13 cellular contexts compared by ENCODE assay signal in genomic region chr12:96020314-96021003, GRCh38. TPM values are rescaled to one million over a fixed set of nuclear protein-coding genes. Genes with fewer than 3 reads are reported as not detected.
DNase-seq lines count a peak whose midpoint lies in the region; ATAC-seq and TF ChIP-seq lines count a peak whose summit lies in the region.
"Had no signal": no experiment of that assay in that cellular context is flagged by ENCODE, and none has a peak within 500 bp of the region (broad histone marks: within the 10 kb centered on the region; RNA-seq: fewer than 3 reads in every experiment).

No MANE protein-coding gene starts in this region.

- TF ChIP-seq CTCF in OCI-LY7 (conservative IDR thresholded peaks at IDR 0.05; ENCODE audit: low read length), result no peak

- no peaks in the 10 kb centered on the region for H3K9me2 ChIP-seq in OCI-LY7 (ENCODE audit: insufficient read depth, low read length)

- H3K27me3 Mint-ChIP-seq in activated CD4-positive, alpha-beta T cell treated with anti-CD3 and anti-CD28 coated beads, Interleukin-2, amount 10 ng/mL, durations not matched to agents 7 days and 5 days, result no peaks in the 10 kb centered on the region

- H3K36me3 ChIP-seq in OCI-LY7 (ENCODE audit: insufficient read depth, low read length), result peaks cover 81% of the 10 kb centered on the region

- H3K36me3 Mint-ChIP-seq in activated CD4-positive, alpha-beta T cell treated with anti-CD3 and anti-CD28 coated beads, Interleukin-2, amount 10 ng/mL, durations not matched to agents 7 days and 5 days (ENCODE audit: low read depth), result peaks cover 21% of the 10 kb centered on the region

- H3K4me3 Mint-ChIP-seq in activated CD4-positive, alpha-beta T cell treated with anti-CD3 and anti-CD28 coated beads, Interleukin-2, amount 10 ng/mL, durations not matched to agents 7 days and 5 days, result no peak overlapping the region

- POLR2A ChIA-PET in OCI-LY7 (lab: Charles Lee), result interaction anchor here (0.7 to 3.7 kb wide), 14 partner anchors 8 to 195 kb away, joined by 3 to 35 read pairs (median 5); partner anchors contain the start of genes AMDHD1, CCDC38 and LTA4H
- POLR2A ChIA-PET in activated CD4-positive, alpha-beta T cell treated with anti-CD3 and anti-CD28 coated beads, Interleukin-2, amount 10 ng/mL, durations not matched to agents 7 days and 5 days (lab: Charles Lee), result no interaction called here

- H3K4me1 ChIP-seq in OCI-LY7 (ENCODE audit: insufficient read depth, low read length, poor library complexity, severe bottlenecking), result peaks cover 32% of the 10 kb centered on the region
- H3K4me1 ChIP-seq: BE2C, Peyer's patch had no signal

- no peaks in the 10 kb centered on the region; the same call in 1 of the 2 replicates for H3K79me2 ChIP-seq in OCI-LY7 (ENCODE audit: insufficient read depth, low read depth, low read length)

- H3K27ac ChIP-seq in OCI-LY7 (ENCODE audit: low read depth, low read length, poor library complexity, severe bottlenecking), result peak overlapping the region; percentile 93
- H3K27ac ChIP-seq: psoas muscle had no signal

- H3K9me3 ChIP-seq in OCI-LY7 (ENCODE audit: low read length), result no peaks in the 10 kb centered on the region
- H3K9me3 ChIP-seq: BE2C, Peyer's patch, psoas muscle had no signal

- no peaks in the 10 kb centered on the region for H3K9me3 Mint-ChIP-seq in activated CD4-positive, alpha-beta T cell treated with anti-CD3 and anti-CD28 coated beads, Interleukin-2, amount 10 ng/mL, durations not matched to agents 7 days and 5 days

- H2AFZ ChIP-seq in OCI-LY7 (ENCODE audit: low read length), result peak overlapping the region; percentile 73; the same call in 1 of the 2 replicates

- peak; percentile 82 for DNase-seq in OCI-LY7 (ENCODE audit: low spot score)
- no peak for DNase-seq in T-helper 1 cell
- no peak for DNase-seq in activated naive CD4-positive, alpha-beta T cell treated with anti-CD3 and anti-CD28 coated beads, Interleukin-2, amount 50 U/mL, for 16 hours
- no peak for DNase-seq in NCI-H774 (lab: John Stamatoyannopoulos, UW)
- DNase-seq in activated CD4-positive, alpha-beta T cell treated with anti-CD3 and anti-CD28 coated beads, Interleukin-2, amount 10 ng/mL, durations not matched to agents 7 days and 5 days, result no peak
- DNase-seq: activated CD4-positive, alpha-beta T cell treated with anti-CD3 and anti-CD28 coated beads, Interleukin-2, amount 50 U/mL, for 4 hours; BE2C; left colon; psoas muscle had no signal

- intact Hi-C loops in OCI-LY7 (cut with micrococcal nuclease; ENCODE audit: unreplicated experiment), result loop anchor here (2.0 to 5.0 kb wide), 2 partner anchors 14 to 78 kb away; partner anchors contain the start of genes AMDHD1, CCDC38 and LTA4H

- no TSS peak for BruUV-seq in OCI-LY7 (replicated peaks; lab: Mats Ljungman, UMichigan)

- H3K4me2 ChIP-seq in OCI-LY7 (ENCODE audit: low read length), result peak overlapping the region; percentile 72

- no peaks in the 10 kb centered on the region for H4K20me1 ChIP-seq in OCI-LY7 (ENCODE audit: insufficient read depth, low read length)

- CTCF ChIA-PET in OCI-LY7 (lab: Charles Lee; ENCODE audit: unreplicated experiment), result interaction anchor here (1.1 to 1.3 kb wide), 2 partner anchors 20 to 22 kb away, joined by 3 to 4 read pairs; no protein-coding TSS in a partner anchor
- CTCF ChIA-PET in activated CD4-positive, alpha-beta T cell treated with anti-CD3 and anti-CD28 coated beads, Interleukin-2, amount 10 ng/mL, durations not matched to agents 7 days and 5 days (lab: Charles Lee), result no interaction called here

- H3K27ac Mint-ChIP-seq in activated CD4-positive, alpha-beta T cell treated with anti-CD3 and anti-CD28 coated beads, Interleukin-2, amount 10 ng/mL, durations not matched to agents 7 days and 5 days, result no peak overlapping the region

- ATAC-seq in GM18502 (IDR thresholded peaks at IDR 0.05; ENCODE audit: poor library complexity, unreplicated experiment) (peak; percentile 96), GM21423 (IDR thresholded peaks at IDR 0.05; ENCODE audit: unreplicated experiment) (peak; percentile 98), HG03108 (IDR thresholded peaks at IDR 0.05; ENCODE audit: unreplicated experiment) (peak; percentile 91)
- ATAC-seq: left colon, psoas muscle had no signal

- peak overlapping the region; percentile 49 for H3K4me3 ChIP-seq in OCI-LY7 (ENCODE audit: low read depth, low read length, poor library complexity, severe bottlenecking)
- H3K4me3 ChIP-seq: Peyer's patch, psoas muscle had no signal

- peaks cover 3% of the 10 kb centered on the region for H3K4me1 Mint-ChIP-seq in activated CD4-positive, alpha-beta T cell treated with anti-CD3 and anti-CD28 coated beads, Interleukin-2, amount 10 ng/mL, durations not matched to agents 7 days and 5 days

RNA-seq across cellular contexts. Expression of gene LTA4H, which starts 14.9 kb away (rescaled TPM):
- 75.6 and 86.7 TPM in 2 replicates for total RNA-seq in OCI-LY7 (2014; rRNA removed; shearing (Covaris generic))
- 120 and 122 TPM in 2 replicates for total RNA-seq in OCI-LY7 (2022)
- total RNA-seq in activated CD4-positive, alpha-beta T cell treated with anti-CD3 and anti-CD28 coated beads, Interleukin-2, amount 10 ng/mL, durations not matched to agents 7 days and 5 days, result 10 to 100 TPM; 55.8 to 56.2 TPM

RNA-seq across cellular contexts. Expression of gene HAL, which starts 24.3 kb away (rescaled TPM):
- total RNA-seq in OCI-LY7 (2014; rRNA removed; shearing (Covaris generic)), result 0.25 and 0.57 TPM in 2 replicates
- total RNA-seq in OCI-LY7 (2022), result 1.4 and 2.1 TPM in 2 replicates
- under 1 TPM; 0.44 to 0.69 TPM for total RNA-seq in activated CD4-positive, alpha-beta T cell treated with anti-CD3 and anti-CD28 coated beads, Interleukin-2, amount 10 ng/mL, durations not matched to agents 7 days and 5 days
